Comparison of ENCODE assay signal across 9 cellular contexts in the genomic region with DNA sequence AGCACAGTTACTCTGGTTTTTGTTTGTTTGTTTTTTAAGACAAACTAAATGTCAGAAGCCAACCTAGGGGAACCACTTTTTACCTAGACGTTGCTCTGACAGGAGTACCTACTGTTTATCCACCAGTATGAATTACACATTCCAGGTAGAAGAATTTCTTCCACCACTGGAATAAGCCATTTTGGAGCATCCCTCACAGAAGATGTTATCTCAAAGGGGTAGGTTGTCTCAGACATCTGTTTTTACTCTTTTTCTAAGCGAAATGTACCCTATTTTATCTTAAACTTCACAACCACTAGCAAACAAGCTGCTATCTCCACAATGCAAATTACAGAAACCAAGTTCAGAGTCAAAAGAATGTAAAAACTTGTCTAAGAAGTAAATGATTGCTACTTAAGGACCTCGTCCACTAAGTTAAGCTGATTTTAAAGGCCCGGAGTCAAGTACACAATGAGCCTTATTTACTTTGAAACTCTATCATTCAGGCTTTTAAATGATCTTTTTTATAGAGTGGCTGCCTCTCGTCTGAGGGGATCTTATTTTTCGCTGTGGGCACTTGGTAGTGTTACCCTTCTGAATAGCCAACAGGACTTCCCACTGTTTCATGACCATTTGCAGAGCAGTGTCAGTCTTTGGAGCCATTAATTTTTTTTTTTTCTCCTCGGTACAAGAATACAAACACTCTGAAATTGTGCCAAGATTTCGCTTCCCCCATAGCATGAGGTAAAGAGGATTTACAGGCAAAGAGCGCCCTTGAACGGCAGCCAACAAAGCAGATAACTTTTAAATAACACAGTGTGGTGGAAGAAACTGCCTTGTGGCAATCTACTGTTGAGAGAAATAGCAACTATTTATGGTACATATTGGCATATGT. TPM values are rescaled to one million over a fixed set of nuclear protein-coding genes. Genes with fewer than 3 reads are reported as not detected.
A peak's percentile ranks its signal among the peaks of the same experiment; 100 is the strongest.
DNase-seq lines count a peak whose midpoint lies in the region; ATAC-seq and TF ChIP-seq lines count a peak whose summit lies in the region.
"Had no signal": no experiment of that assay in that cellular context is flagged by ENCODE, and none has a peak within 500 bp of the region (broad histone marks: within the 10 kb centered on the region; RNA-seq: fewer than 3 reads in every experiment).

No MANE protein-coding gene starts in this region.

- H3K9me3 ChIP-seq in right cardiac atrium (ENCODE audit: control insufficient read depth, low read length) (no peaks in the 10 kb centered on the region), left ventricle myocardium inferior (replicated peaks) (peaks cover 21% of the 10 kb centered on the region)

- no peaks in the 10 kb centered on the region for H3K36me3 ChIP-seq in left ventricle myocardium inferior

- 38% methylated on average over 10 of the region's 10 CpGs for WGBS in right cardiac atrium

- peak in 1 of 2 donors; percentile 11 for ATAC-seq in right cardiac atrium
- ATAC-seq in GM19324 (IDR thresholded peaks at IDR 0.05; ENCODE audit: low FRiP score, unreplicated experiment): no peak

- H3K4me1 ChIP-seq in right cardiac atrium (ENCODE audit: control insufficient read depth, insufficient read depth, low read length): no peaks in the 10 kb centered on the region
- peaks cover 13% of the 10 kb centered on the region for H3K4me1 ChIP-seq in left ventricle myocardium inferior

- no peak for TF ChIP-seq CTCF in left ventricle myocardium inferior (IDR thresholded peaks at IDR 0.05; ENCODE audit: borderline replicate concordance)
- TF ChIP-seq CTCF in fibroblast of mammary gland (conservative IDR thresholded peaks at IDR 0.05; ENCODE audit: control insufficient read depth, insufficient read depth, low read depth, low read length): no peak

- DNase-seq in right cardiac atrium (peak in 1 of 3 donors; percentile 33), left ventricle myocardium inferior (no peak), OCI-M1 (lab: John Stamatoyannopoulos, UW) (peak; percentile 77), fibroblast of mammary gland (ENCODE audit: low read depth) (peak; percentile 8), hippocampal formation (lab: John Stamatoyannopoulos, UW) (no peak), DMS114 treated with DMSO at 0.1 percent for 48 hours (lab: John Stamatoyannopoulos, UW; ENCODE audit: unreplicated experiment) (no peak)
- no peak for DNase-seq in activated effector memory CD4-positive, alpha-beta T cell treated with anti-CD3 and anti-CD28 coated beads, Interleukin-2, amount 50 U/mL, for 16 hours
- DNase-seq: naive B cell had no signal

- H3K27ac ChIP-seq in right cardiac atrium (ENCODE audit: low read length) (peak overlapping the region; percentile 27), left ventricle myocardium inferior (replicated peaks) (no peak overlapping the region)

- H3K27me3 ChIP-seq in right cardiac atrium (ENCODE audit: control insufficient read depth, insufficient read depth) (no peaks in the 10 kb centered on the region), left ventricle myocardium inferior (ENCODE audit: low read depth) (no peaks in the 10 kb centered on the region)

- H3K4me3 ChIP-seq in right cardiac atrium (ENCODE audit: low read length): no peak overlapping the region
- H3K4me3 ChIP-seq in left ventricle myocardium inferior: no peak overlapping the region
- H3K4me3 ChIP-seq in fibroblast of mammary gland (ENCODE audit: control insufficient read depth, low read depth, low read length): no peak overlapping the region

- intact Hi-C loops in right cardiac atrium (cut with DNase I): no loop called here
- intact Hi-C loops in left ventricle myocardium inferior (cut with micrococcal nuclease): no loop called here

RNA-seq across cellular contexts. Expression of a gene that starts 15.7 kb away (rescaled TPM):
- not detected for total RNA-seq in right cardiac atrium
- not detected for polyA plus RNA-seq in right cardiac atrium
- total RNA-seq in left ventricle myocardium inferior: not detected

Comparison
In these comparisons a context has a peak if more than half of its experiments do, and no peak if none do; other contexts are left out.
1. DNase-seq: peak in OCI-M1 (single experiment) and fibroblast of mammary gland (single experiment); none in left ventricle myocardium inferior (single experiment), hippocampal formation (0 of 2), activated effector memory CD4-positive, alpha-beta T cell treated with anti-CD3 and anti-CD28 coated beads, Interleukin-2, amount 50 U/mL, for 16 hours (single experiment) and DMS114 treated with DMSO at 0.1 percent for 48 hours (single experiment).